ENCODE assay signal across 1 cellular context in the genomic region with DNA sequence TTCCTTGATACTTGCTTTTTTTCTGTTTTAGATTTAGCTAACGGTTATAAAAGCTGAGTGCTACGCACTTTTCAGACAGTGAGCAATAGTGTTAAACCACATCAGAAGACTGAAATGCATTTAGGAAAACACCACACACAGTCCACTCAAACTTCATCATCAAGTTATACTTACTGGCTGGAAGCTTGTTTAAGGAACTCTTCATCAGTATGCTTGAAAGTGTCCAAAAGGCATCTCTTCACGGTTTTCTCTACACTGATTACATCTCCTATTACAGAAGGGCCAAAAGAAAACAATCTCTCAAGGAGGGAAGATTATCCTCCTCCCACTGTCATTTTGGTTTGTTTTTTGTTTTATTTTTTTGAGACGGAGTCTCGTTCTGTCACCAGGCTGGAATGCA.
TF ChIP-seq lines count a peak whose summit lies in the region.

No MANE protein-coding gene starts in this region.

TF ChIP-seq in GM23338, 12 proteins besides CTCF, POLR2A, EP300 and RAD21 (continued from another document):
- TF ChIP-seq, protein P1, sequence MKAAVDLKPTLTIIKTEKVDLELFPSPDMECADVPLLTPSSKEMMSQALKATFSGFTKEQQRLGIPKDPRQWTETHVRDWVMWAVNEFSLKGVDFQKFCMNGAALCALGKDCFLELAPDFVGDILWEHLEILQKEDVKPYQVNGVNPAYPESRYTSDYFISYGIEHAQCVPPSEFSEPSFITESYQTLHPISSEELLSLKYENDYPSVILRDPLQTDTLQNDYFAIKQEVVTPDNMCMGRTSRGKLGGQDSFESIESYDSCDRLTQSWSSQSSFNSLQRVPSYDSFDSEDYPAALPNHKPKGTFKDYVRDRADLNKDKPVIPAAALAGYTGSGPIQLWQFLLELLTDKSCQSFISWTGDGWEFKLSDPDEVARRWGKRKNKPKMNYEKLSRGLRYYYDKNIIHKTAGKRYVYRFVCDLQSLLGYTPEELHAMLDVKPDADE (IDR thresholded peaks at IDR 0.05): no peak
- TF ChIP-seq EZH2 (IDR thresholded peaks at IDR 0.05; ENCODE audit: low read depth, unreplicated experiment) (no peak), CREB1 (CRISPR knock-in tag; IDR thresholded peaks at IDR 0.05; ENCODE audit: low read depth) (no peak), JUNB (IDR thresholded peaks at IDR 0.05; ENCODE audit: unreplicated experiment) (no peak), EZH2phosphoT487 (IDR thresholded peaks at IDR 0.05; ENCODE audit: unreplicated experiment) (no peak), ZNF114 (CRISPR knock-in tag; IDR thresholded peaks at IDR 0.05) (no peak), POLR2AphosphoS5 (IDR thresholded peaks at IDR 0.05; ENCODE audit: low read depth) (no peak), NANOG (IDR thresholded peaks at IDR 0.05; ENCODE audit: borderline replicate concordance) (no peak), STAT1 (IDR thresholded peaks at IDR 0.05; ENCODE audit: unreplicated experiment) (no peak)
- TF ChIP-seq, protein P2, sequence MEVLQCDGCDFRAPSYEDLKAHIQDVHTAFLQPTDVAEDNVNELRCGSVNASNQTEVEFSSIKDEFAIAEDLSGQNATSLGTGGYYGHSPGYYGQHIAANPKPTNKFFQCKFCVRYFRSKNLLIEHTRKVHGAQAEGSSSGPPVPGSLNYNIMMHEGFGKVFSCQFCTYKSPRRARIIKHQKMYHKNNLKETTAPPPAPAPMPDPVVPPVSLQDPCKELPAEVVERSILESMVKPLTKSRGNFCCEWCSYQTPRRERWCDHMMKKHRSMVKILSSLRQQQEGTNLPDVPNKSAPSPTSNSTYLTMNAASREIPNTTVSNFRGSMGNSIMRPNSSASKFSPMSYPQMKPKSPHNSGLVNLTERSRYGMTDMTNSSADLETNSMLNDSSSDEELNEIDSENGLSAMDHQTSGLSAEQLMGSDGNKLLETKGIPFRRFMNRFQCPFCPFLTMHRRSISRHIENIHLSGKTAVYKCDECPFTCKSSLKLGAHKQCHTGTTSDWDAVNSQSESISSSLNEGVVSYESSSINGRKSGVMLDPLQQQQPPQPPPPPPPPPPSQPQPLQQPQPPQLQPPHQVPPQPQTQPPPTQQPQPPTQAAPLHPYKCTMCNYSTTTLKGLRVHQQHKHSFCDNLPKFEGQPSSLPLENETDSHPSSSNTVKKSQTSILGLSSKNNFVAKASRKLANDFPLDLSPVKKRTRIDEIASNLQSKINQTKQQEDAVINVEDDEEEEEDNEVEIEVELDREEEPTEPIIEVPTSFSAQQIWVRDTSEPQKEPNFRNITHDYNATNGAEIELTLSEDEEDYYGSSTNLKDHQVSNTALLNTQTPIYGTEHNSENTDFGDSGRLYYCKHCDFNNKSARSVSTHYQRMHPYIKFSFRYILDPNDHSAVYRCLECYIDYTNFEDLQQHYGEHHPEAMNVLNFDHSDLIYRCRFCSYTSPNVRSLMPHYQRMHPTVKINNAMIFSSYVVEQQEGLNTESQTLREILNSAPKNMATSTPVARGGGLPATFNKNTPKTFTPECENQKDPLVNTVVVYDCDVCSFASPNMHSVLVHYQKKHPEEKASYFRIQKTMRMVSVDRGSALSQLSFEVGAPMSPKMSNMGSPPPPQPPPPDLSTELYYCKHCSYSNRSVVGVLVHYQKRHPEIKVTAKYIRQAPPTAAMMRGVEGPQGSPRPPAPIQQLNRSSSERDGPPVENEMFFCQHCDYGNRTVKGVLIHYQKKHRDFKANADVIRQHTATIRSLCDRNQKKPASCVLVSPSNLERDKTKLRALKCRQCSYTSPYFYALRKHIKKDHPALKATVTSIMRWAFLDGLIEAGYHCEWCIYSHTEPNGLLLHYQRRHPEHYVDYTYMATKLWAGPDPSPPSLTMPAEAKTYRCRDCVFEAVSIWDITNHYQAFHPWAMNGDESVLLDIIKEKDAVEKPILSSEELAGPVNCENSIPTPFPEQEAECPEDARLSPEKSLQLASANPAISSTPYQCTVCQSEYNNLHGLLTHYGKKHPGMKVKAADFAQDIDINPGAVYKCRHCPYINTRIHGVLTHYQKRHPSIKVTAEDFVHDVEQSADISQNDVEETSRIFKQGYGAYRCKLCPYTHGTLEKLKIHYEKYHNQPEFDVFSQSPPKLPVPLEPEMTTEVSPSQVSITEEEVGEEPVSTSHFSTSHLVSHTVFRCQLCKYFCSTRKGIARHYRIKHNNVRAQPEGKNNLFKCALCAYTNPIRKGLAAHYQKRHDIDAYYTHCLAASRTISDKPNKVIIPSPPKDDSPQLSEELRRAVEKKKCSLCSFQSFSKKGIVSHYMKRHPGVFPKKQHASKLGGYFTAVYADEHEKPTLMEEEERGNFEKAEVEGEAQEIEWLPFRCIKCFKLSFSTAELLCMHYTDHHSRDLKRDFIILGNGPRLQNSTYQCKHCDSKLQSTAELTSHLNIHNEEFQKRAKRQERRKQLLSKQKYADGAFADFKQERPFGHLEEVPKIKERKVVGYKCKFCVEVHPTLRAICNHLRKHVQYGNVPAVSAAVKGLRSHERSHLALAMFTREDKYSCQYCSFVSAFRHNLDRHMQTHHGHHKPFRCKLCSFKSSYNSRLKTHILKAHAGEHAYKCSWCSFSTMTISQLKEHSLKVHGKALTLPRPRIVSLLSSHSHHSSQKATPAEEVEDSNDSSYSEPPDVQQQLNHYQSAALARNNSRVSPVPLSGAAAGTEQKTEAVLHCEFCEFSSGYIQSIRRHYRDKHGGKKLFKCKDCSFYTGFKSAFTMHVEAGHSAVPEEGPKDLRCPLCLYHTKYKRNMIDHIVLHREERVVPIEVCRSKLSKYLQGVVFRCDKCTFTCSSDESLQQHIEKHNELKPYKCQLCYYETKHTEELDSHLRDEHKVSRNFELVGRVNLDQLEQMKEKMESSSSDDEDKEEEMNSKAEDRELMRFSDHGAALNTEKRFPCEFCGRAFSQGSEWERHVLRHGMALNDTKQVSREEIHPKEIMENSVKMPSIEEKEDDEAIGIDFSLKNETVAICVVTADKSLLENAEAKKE (CRISPR knock-in tag; IDR thresholded peaks at IDR 0.05): no peak
- TF ChIP-seq, protein P3, sequence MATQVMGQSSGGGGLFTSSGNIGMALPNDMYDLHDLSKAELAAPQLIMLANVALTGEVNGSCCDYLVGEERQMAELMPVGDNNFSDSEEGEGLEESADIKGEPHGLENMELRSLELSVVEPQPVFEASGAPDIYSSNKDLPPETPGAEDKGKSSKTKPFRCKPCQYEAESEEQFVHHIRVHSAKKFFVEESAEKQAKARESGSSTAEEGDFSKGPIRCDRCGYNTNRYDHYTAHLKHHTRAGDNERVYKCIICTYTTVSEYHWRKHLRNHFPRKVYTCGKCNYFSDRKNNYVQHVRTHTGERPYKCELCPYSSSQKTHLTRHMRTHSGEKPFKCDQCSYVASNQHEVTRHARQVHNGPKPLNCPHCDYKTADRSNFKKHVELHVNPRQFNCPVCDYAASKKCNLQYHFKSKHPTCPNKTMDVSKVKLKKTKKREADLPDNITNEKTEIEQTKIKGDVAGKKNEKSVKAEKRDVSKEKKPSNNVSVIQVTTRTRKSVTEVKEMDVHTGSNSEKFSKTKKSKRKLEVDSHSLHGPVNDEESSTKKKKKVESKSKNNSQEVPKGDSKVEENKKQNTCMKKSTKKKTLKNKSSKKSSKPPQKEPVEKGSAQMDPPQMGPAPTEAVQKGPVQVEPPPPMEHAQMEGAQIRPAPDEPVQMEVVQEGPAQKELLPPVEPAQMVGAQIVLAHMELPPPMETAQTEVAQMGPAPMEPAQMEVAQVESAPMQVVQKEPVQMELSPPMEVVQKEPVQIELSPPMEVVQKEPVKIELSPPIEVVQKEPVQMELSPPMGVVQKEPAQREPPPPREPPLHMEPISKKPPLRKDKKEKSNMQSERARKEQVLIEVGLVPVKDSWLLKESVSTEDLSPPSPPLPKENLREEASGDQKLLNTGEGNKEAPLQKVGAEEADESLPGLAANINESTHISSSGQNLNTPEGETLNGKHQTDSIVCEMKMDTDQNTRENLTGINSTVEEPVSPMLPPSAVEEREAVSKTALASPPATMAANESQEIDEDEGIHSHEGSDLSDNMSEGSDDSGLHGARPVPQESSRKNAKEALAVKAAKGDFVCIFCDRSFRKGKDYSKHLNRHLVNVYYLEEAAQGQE (IDR thresholded peaks at IDR 0.05; ENCODE audit: unreplicated experiment): no peak
